In genomic region chr4:159319027-159319426, GRCh38 we compare ENCODE assay signal across 18 cellular contexts.
A peak's percentile ranks its signal among the peaks of the same experiment; 100 is the strongest.
DNase-seq lines count a peak whose midpoint lies in the region; ATAC-seq, FAIRE-seq and TF ChIP-seq lines count a peak whose summit lies in the region.
"Had no signal": no experiment of that assay in that cellular context is flagged by ENCODE, and none has a peak within 500 bp of the region (broad histone marks: within the 10 kb centered on the region; RNA-seq: fewer than 3 reads in every experiment).

No MANE protein-coding gene starts in this region.

- H2AK5ac ChIP-seq in mesenchymal stem cell (ENCODE audit: low read length, severe bottlenecking): no peak overlapping the region

- no peak overlapping the region for H3K23ac ChIP-seq in mesenchymal stem cell (ENCODE audit: low read length in 2 of 2)

- intact Hi-C loops in heart left ventricle (cut with DNase I) (no loop called here), Right ventricle myocardium inferior (cut with DNase I) (no loop called here), dorsolateral prefrontal cortex (cut with DNase I) (loop anchor here (5.0 to 10.0 kb wide), 2 partner anchors 114 to 382 kb away; no protein-coding TSS in a partner anchor), ovary (cut with DNase I) (no loop called here)

- no peak overlapping the region for H3K14ac ChIP-seq in mesenchymal stem cell (ENCODE audit: low read length in 2 of 2)

- peaks cover 0 to 76% (median 52%) of the 10 kb centered on the region in 9 donors for H3K36me3 ChIP-seq in heart left ventricle
- peaks cover 7 to 34% of the 10 kb centered on the region in 2 experiments for H3K36me3 ChIP-seq in mesenchymal stem cell (ENCODE audit: control insufficient read depth in 1 of 2, insufficient read depth in 2 of 2, low read depth in 1 of 2, low read length in 2 of 2)
- H3K36me3 ChIP-seq in ovary: no peaks in the 10 kb centered on the region

- no peak overlapping the region for H2BK5ac ChIP-seq in mesenchymal stem cell (ENCODE audit: low read depth, low read length, poor library complexity, severe bottlenecking)

- H4K8ac ChIP-seq in mesenchymal stem cell (ENCODE audit: low read length): peak overlapping the region; percentile 0

- FAIRE-seq in frontal cortex (lab: Jason Lieb, UNC): no peak
- FAIRE-seq: HepG2 had no signal

- no peaks in the 10 kb centered on the region for H3K9me3 ChIP-seq in heart left ventricle
- no peaks in the 10 kb centered on the region for H3K9me3 ChIP-seq in mesenchymal stem cell (ENCODE audit: control insufficient read depth, low read length)
- H3K9me3 ChIP-seq in ovary: no peaks in the 10 kb centered on the region

- H2AFZ ChIP-seq in mesenchymal stem cell (ENCODE audit: low read depth, low read length): no peak overlapping the region

- DNase-seq in heart left ventricle: no peak
- no peak for DNase-seq in Right ventricle myocardium inferior (ENCODE audit: missing footprints)
- DNase-seq in dorsolateral prefrontal cortex: no peak
- no peak for DNase-seq in mesenchymal stem cell
- DNase-seq in frontal cortex (ENCODE audit: low spot score in 2 of 2): no peak
- DNase-seq in AG20443 (ENCODE audit: low spot score): no peak
- no peak for DNase-seq in ovary
- DNase-seq: Calu3; CD8-positive, alpha-beta T cell; DMS79 treated with DMSO at 0.1 percent for 48 hours; GF-D8; GOT3; H7; HFFc6 had no signal

- H3K79me1 ChIP-seq in mesenchymal stem cell (replicated peaks; ENCODE audit: low read length, poor library complexity, severe bottlenecking): peaks cover 8% of the 10 kb centered on the region

- no peak for TF ChIP-seq EP300 in ovary (IDR thresholded peaks at IDR 0.05)

- H3K4ac ChIP-seq in mesenchymal stem cell (ENCODE audit: low read depth in 1 of 2, low read length in 2 of 2): no peak overlapping the region

- no peak overlapping the region for H3K4me2 ChIP-seq in mesenchymal stem cell (ENCODE audit: low read length, poor library complexity, severe bottlenecking)
- H3K4me2 ChIP-seq: BLaER1 treated with 17β-estradiol and CSF1 and Interleukin-3, amounts not matched to agents 10 nM and 100 nM had no signal

- peak in 3 of 4 donors; percentile 16 to 26 (median 22) for ATAC-seq in heart left ventricle
- ATAC-seq in Right ventricle myocardium inferior: no peak
- ATAC-seq: CD8-positive, alpha-beta T cell; HCT116; HepG2 had no signal

- no peak overlapping the region for H2BK12ac ChIP-seq in mesenchymal stem cell (ENCODE audit: low read length in 2 of 2)

- TF ChIP-seq POLR2A in heart left ventricle (IDR thresholded peaks at IDR 0.05) (no peak), ovary (IDR thresholded peaks at IDR 0.05) (no peak)

- H3K4me3 ChIP-seq in heart left ventricle: no peak overlapping the region
- no peak overlapping the region for H3K4me3 ChIP-seq in dorsolateral prefrontal cortex
- no peak overlapping the region for H3K4me3 ChIP-seq in mesenchymal stem cell (ENCODE audit: insufficient read depth in 1 of 2, low read depth in 1 of 2, low read length in 2 of 2)
- H3K4me3 ChIP-seq in ovary: no peak overlapping the region
- H3K4me3 ChIP-seq: BLaER1 treated with 17β-estradiol and CSF1 and Interleukin-3, amounts not matched to agents 10 nM and 100 nM had no signal

- no peaks in the 10 kb centered on the region for H3K27me3 ChIP-seq in heart left ventricle
- no peaks in the 10 kb centered on the region for H3K27me3 ChIP-seq in dorsolateral prefrontal cortex
- H3K27me3 ChIP-seq in mesenchymal stem cell (ENCODE audit: control insufficient read depth in 1 of 2, insufficient read depth in 1 of 2, low read length in 2 of 2): no peaks in the 10 kb centered on the region
- H3K27me3 ChIP-seq in ovary: no peaks in the 10 kb centered on the region
- H3K27me3 ChIP-seq: BLaER1 treated with 17β-estradiol and CSF1 and Interleukin-3, amounts not matched to agents 10 nM and 100 nM had no signal

- H3K4me1 ChIP-seq in heart left ventricle (peaks cover 0 to 21% (median 1%) of the 10 kb centered on the region in 12 donors), mesenchymal stem cell (ENCODE audit: control insufficient read depth, insufficient read depth, low read depth, low read length) (no peaks in the 10 kb centered on the region), ovary (ENCODE audit: insufficient read depth) (no peaks in the 10 kb centered on the region)
- H3K4me1 ChIP-seq: BLaER1 treated with 17β-estradiol and CSF1 and Interleukin-3, amounts not matched to agents 10 nM and 100 nM had no signal

- TF ChIP-seq CTCF in heart left ventricle (IDR thresholded peaks at IDR 0.05): no peak
- TF ChIP-seq CTCF in dorsolateral prefrontal cortex (IDR thresholded peaks at IDR 0.05 in 54 of 56, conservative IDR thresholded peaks at IDR 0.05 in 2 of 56; ENCODE audit: low read depth in 1 of 56, partially characterized antibody in 56 of 56): no peak
- TF ChIP-seq CTCF in ovary (IDR thresholded peaks at IDR 0.05): no peak

- no peak overlapping the region for H3K27ac ChIP-seq in heart left ventricle
- peak overlapping the region in 51 of 59 donors; percentile 6 to 83 (median 65) for H3K27ac ChIP-seq in dorsolateral prefrontal cortex
- H3K27ac ChIP-seq in mesenchymal stem cell (ENCODE audit: low read length, poor library complexity, severe bottlenecking): no peak overlapping the region
- no peak overlapping the region for H3K27ac ChIP-seq in ovary
- H3K27ac ChIP-seq: 22Rv1; BLaER1 treated with 17β-estradiol and CSF1 and Interleukin-3, amounts not matched to agents 10 nM and 100 nM had no signal

- H3K9ac ChIP-seq in mesenchymal stem cell (ENCODE audit: low read length): no peak overlapping the region
- H3K9ac ChIP-seq: BLaER1 treated with 17β-estradiol and CSF1 and Interleukin-3, amounts not matched to agents 10 nM and 100 nM had no signal

- H2BK120ac ChIP-seq in mesenchymal stem cell (ENCODE audit: low read depth, low read length): no peak overlapping the region

- no peak overlapping the region for H2BK15ac ChIP-seq in mesenchymal stem cell (ENCODE audit: low read depth, poor library complexity, severe bottlenecking)

- 93 to 97% (median 94%) methylated on average over 4 of the region's 4 CpGs for WGBS in heart left ventricle, 4 donors
- 100% methylated on average over 3 of the region's 4 CpGs for WGBS in mesenchymal stem cell
- WGBS in ovary, 3 donors: 93 to 97% (median 96%) methylated on average over 4 of the region's 4 CpGs

- H4K91ac ChIP-seq in mesenchymal stem cell (ENCODE audit: low read length): no peak overlapping the region

- no peak overlapping the region for H3K18ac ChIP-seq in mesenchymal stem cell (ENCODE audit: low read depth in 1 of 2, low read length in 2 of 2)

Comparison
In these comparisons a context has a peak if more than half of its experiments do, and no peak if none do; other contexts are left out.
1. H3K27ac ChIP-seq: peak in dorsolateral prefrontal cortex (51 of 59); none in heart left ventricle (0 of 12), mesenchymal stem cell (single experiment) and ovary (0 of 2).
2. intact Hi-C loops: an anchor here in dorsolateral prefrontal cortex (5.0 to 10.0 kb wide); none called in heart left ventricle, Right ventricle myocardium inferior and ovary.